ENCODE assay signal across 21 cellular contexts in genomic region chr10:125201791-125202622, GRCh38. TPM values are rescaled to one million over a fixed set of nuclear protein-coding genes. Genes with fewer than 3 reads are reported as not detected.
DNase-seq lines count a peak whose midpoint lies in the region; ATAC-seq and TF ChIP-seq lines count a peak whose summit lies in the region.
"Had no signal": no experiment of that assay in that cellular context is flagged by ENCODE, and none has a peak within 500 bp of the region (broad histone marks: within the 10 kb centered on the region; RNA-seq: fewer than 3 reads in every experiment).

No MANE protein-coding gene starts in this region.

- H3K27ac ChIP-seq in OCI-LY3 (ENCODE audit: low read length): no peak overlapping the region
- H3K27ac ChIP-seq: esophagus muscularis mucosa, gastroesophageal sphincter, neural progenitor cell, SJSA1 had no signal

- peaks cover 21% of the 10 kb centered on the region for H3K4me1 ChIP-seq in OCI-LY3 (ENCODE audit: low read length)
- H3K4me1 ChIP-seq: esophagus muscularis mucosa, gastroesophageal sphincter, neural progenitor cell, SJSA1 had no signal

- H3K4me2 ChIP-seq in OCI-LY3 (ENCODE audit: low read length): peak overlapping the region; percentile 66; the same call in 1 of the 2 replicates
- H3K4me2 ChIP-seq: neural progenitor cell had no signal

- H3K4me3 ChIP-seq in GM12865 (ENCODE audit: low read depth, low read length) (no peak overlapping the region), OCI-LY3 (ENCODE audit: low read length) (no peak overlapping the region)
- H3K4me3 ChIP-seq: esophagus muscularis mucosa, gastroesophageal sphincter, neural progenitor cell, SJSA1 had no signal

- no peak overlapping the region for H2AFZ ChIP-seq in OCI-LY3 (ENCODE audit: low read depth, low read length)
- H2AFZ ChIP-seq: neural progenitor cell had no signal

- DNase-seq in GM12865 (ENCODE audit: low read depth) (peak; percentile 16), posterior vena cava (ENCODE audit: low spot score) (peak; percentile 50), activated gamma-delta T cell (lab: John Stamatoyannopoulos, UW) (no peak)
- no peak for DNase-seq in activated CD8-positive, alpha-beta memory T cell treated with anti-CD3 and anti-CD28 coated beads for 24 hours
- DNase-seq: activated naive CD4-positive, alpha-beta T cell treated with Interleukin-2 at 50 U/mL for 16 hours; amygdala; CD4-positive, alpha-beta T cell; cerebellar nuclear complex; effector CD8-positive, alpha-beta T cell; midbrain; NCI-H1417 treated with DMSO at 0.1 percent for 48 hours; NCI-H526 had no signal

- TF ChIP-seq CTCF in GM12865 (IDR thresholded peaks at IDR 0.05; ENCODE audit: insufficient read depth, low read depth, low read length, missing control alignments): no peak
- TF ChIP-seq CTCF in OCI-LY3 (IDR thresholded peaks at IDR 0.05; ENCODE audit: low read depth, low read length): no peak

- H4K20me1 ChIP-seq in OCI-LY3 (ENCODE audit: insufficient read depth, low read length): no peaks in the 10 kb centered on the region

- intact Hi-C loops in posterior vena cava (cut with DNase I): no loop called here

- H3K79me2 ChIP-seq in OCI-LY3 (ENCODE audit: low read length): no peaks in the 10 kb centered on the region

- H3K27me3 ChIP-seq in OCI-LY3 (ENCODE audit: low read depth, low read length): peaks cover 10% of the 10 kb centered on the region
- H3K27me3 ChIP-seq: esophagus muscularis mucosa, gastroesophageal sphincter, neural progenitor cell had no signal

- no peak overlapping the region for H3K9ac ChIP-seq in OCI-LY3 (ENCODE audit: low read length)
- H3K9ac ChIP-seq: neural progenitor cell had no signal

- ATAC-seq in GM21619 (IDR thresholded peaks at IDR 0.05; ENCODE audit: unreplicated experiment): peak; percentile 23
- ATAC-seq in GM18907 (IDR thresholded peaks at IDR 0.05; ENCODE audit: unreplicated experiment): no peak
- ATAC-seq in GM18861 (IDR thresholded peaks at IDR 0.05; ENCODE audit: unreplicated experiment): no peak
- ATAC-seq: gastroesophageal sphincter, HepG2 had no signal

- H3K9me3 ChIP-seq in OCI-LY3 (ENCODE audit: insufficient read depth, low read length): no peaks in the 10 kb centered on the region
- H3K9me3 ChIP-seq: esophagus muscularis mucosa, gastroesophageal sphincter, SJSA1 had no signal

- no peaks in the 10 kb centered on the region for H3K36me3 ChIP-seq in OCI-LY3 (replicated peaks; ENCODE audit: low read depth, low read length)
- H3K36me3 ChIP-seq: esophagus muscularis mucosa, gastroesophageal sphincter, neural progenitor cell had no signal

RNA-seq across cellular contexts. Expression of gene CTBP2, which starts 41.6 kb away (rescaled TPM):
- 10 to 100 TPM; 44.4 to 47.3 TPM for total RNA-seq in posterior vena cava
- total RNA-seq: HepG2 had no signal

Comparison
In these comparisons a context has a peak if more than half of its experiments do, and no peak if none do; other contexts are left out.
1. DNase-seq: peak in GM12865 (single experiment) and posterior vena cava (single experiment); none in activated CD8-positive, alpha-beta memory T cell treated with anti-CD3 and anti-CD28 coated beads for 24 hours (single experiment) and activated gamma-delta T cell (single experiment).